In genomic region chr12:106275458-106275857, GRCh38 we compare ENCODE assay signal across 12 cellular contexts.
"Had no signal": no experiment of that assay in that cellular context is flagged by ENCODE, and none has a peak within 500 bp of the region (broad histone marks: within the 10 kb centered on the region; RNA-seq: fewer than 3 reads in every experiment).

No MANE protein-coding gene starts in this region.

- H3K36me3 Mint-ChIP-seq: immature natural killer cell; stimulated activated effector memory CD8-positive, alpha-beta T cell treated with anti-CD3 and anti-CD28 coated beads, Interleukin-12 subunit alpha, Interleukin-12 subunit beta, amount 100 ng/mL, for 72 hours had no signal

- H3K9me3 Mint-ChIP-seq: immature natural killer cell; stimulated activated effector memory CD8-positive, alpha-beta T cell treated with anti-CD3 and anti-CD28 coated beads, Interleukin-12 subunit alpha, Interleukin-12 subunit beta, amount 100 ng/mL, for 72 hours had no signal

- H3K27ac ChIP-seq: ascending aorta, neutrophil had no signal

- H3K9me3 ChIP-seq: ascending aorta, neutrophil, tibial nerve had no signal

- H3K4me1 Mint-ChIP-seq: immature natural killer cell; stimulated activated effector memory CD8-positive, alpha-beta T cell treated with anti-CD3 and anti-CD28 coated beads, Interleukin-12 subunit alpha, Interleukin-12 subunit beta, amount 100 ng/mL, for 72 hours had no signal

- H3K36me3 ChIP-seq: ascending aorta, neutrophil, tibial nerve had no signal

- H3K4me3 Mint-ChIP-seq: activated CD8-positive, alpha-beta T cell treated with anti-CD3 and anti-CD28 coated beads, Interleukin-2, amount 10 ng/mL, durations not matched to agents 7 days and 5 days; immature natural killer cell; stimulated activated effector memory CD8-positive, alpha-beta T cell treated with anti-CD3 and anti-CD28 coated beads, Interleukin-12 subunit alpha, Interleukin-12 subunit beta, amount 100 ng/mL, for 72 hours had no signal

- ATAC-seq: activated CD8-positive, alpha-beta T cell treated with anti-CD3 and anti-CD28 coated beads, Interleukin-2, amount 10 ng/mL, durations not matched to agents 7 days and 5 days; esophagus mucosa; right cardiac atrium; stimulated activated effector memory CD8-positive, alpha-beta T cell treated with anti-CD3 and anti-CD28 coated beads, Interleukin-12 subunit alpha, Interleukin-12 subunit beta, amount 100 ng/mL, for 72 hours had no signal

- H3K27me3 ChIP-seq: ascending aorta, neutrophil, tibial nerve had no signal

- H3K4me3 ChIP-seq: ascending aorta, tibial nerve had no signal

- DNase-seq: activated CD4-positive, alpha-beta T cell treated with anti-CD3 and anti-CD28 coated beads for 4 hours; activated CD8-positive, alpha-beta memory T cell treated with anti-CD3 and anti-CD28 coated beads, Interleukin-2, amount 50 U/mL, for 48 hours; activated CD8-positive, alpha-beta T cell treated with anti-CD3 and anti-CD28 coated beads, Interleukin-2, amount 10 ng/mL, durations not matched to agents 7 days and 5 days; activated naive CD4-positive, alpha-beta T cell; immature natural killer cell; mesenchymal stem cell; right cardiac atrium had no signal

- H3K4me1 ChIP-seq: ascending aorta had no signal

- H3K27ac Mint-ChIP-seq: activated CD8-positive, alpha-beta T cell treated with anti-CD3 and anti-CD28 coated beads, Interleukin-2, amount 10 ng/mL, durations not matched to agents 7 days and 5 days; immature natural killer cell; stimulated activated effector memory CD8-positive, alpha-beta T cell treated with anti-CD3 and anti-CD28 coated beads, Interleukin-12 subunit alpha, Interleukin-12 subunit beta, amount 100 ng/mL, for 72 hours had no signal
